21 cellular contexts compared by ENCODE assay signal in genomic region chr5:10709933-10710332, GRCh38. TPM values are rescaled to one million over a fixed set of nuclear protein-coding genes. Genes with fewer than 3 reads are reported as not detected.
DNase-seq lines count a peak whose midpoint lies in the region; ATAC-seq, FAIRE-seq and TF ChIP-seq lines count a peak whose summit lies in the region.
"Had no signal": no experiment of that assay in that cellular context is flagged by ENCODE, and none has a peak within 500 bp of the region (broad histone marks: within the 10 kb centered on the region; RNA-seq: fewer than 3 reads in every experiment).

No MANE protein-coding gene starts in this region.

- 76% methylated on average over 6 of the region's 8 CpGs for WGBS in K562 (ENCODE audit: insufficient coverage, low coverage, missing lambda C conversion rate)

- peaks cover 17% of the 10 kb centered on the region for H3K9me1 ChIP-seq in K562 (ENCODE audit: control insufficient read depth, insufficient read depth, low read length)

- DNase-seq in right atrium auricular region (ENCODE audit: low spot score) (no peak), Right ventricle myocardium inferior (ENCODE audit: missing footprints) (no peak), K562 (ENCODE audit: extremely low read depth in 1 of 4, low spot score in 3 of 4) (no peak), nephron progenitor cell (no peak), HEK293T (ENCODE audit: extremely low spot score) (no peak), T-helper 9 cell (no peak), NCI-H2227 (lab: John Stamatoyannopoulos, UW; ENCODE audit: unreplicated experiment) (no peak)
- DNase-seq: 8988T, Calu3, DMS79 treated with DMSO at 0.1 percent for 48 hours, GF-D8, GOT3, Kasumi-1, MV-4-11, NCI-H1105, NCI-H2029, NCI-H69, Peyer's patch had no signal

- peak overlapping the region in 1 of 2 experiments; percentile 33; a peak in 1 of 4 replicates for H3K9ac ChIP-seq in K562 (ENCODE audit: insufficient read depth in 1 of 2, low read depth in 2 of 2, low read length in 2 of 2)

- in situ Hi-C loops in K562 (cut with MboI) = no loop called here

- ATAC-seq in Right ventricle myocardium inferior = no peak
- ATAC-seq in K562 = no peak
- ATAC-seq: HCT116 had no signal

- no peak overlapping the region for H3K4me2 ChIP-seq in K562 (ENCODE audit: insufficient read depth, low read length)

- H3K36me3 ChIP-seq in right atrium auricular region (peaks cover 8% of the 10 kb centered on the region), K562 (ENCODE audit: control insufficient read depth, insufficient read depth, low read length) (peaks cover 73% of the 10 kb centered on the region)
- H3K36me3 ChIP-seq: Peyer's patch had no signal

- H3K27me3 ChIP-seq in right atrium auricular region = no peaks in the 10 kb centered on the region
- no peaks in the 10 kb centered on the region for H3K27me3 ChIP-seq in K562 (ENCODE audit: control insufficient read depth in 2 of 2, insufficient read depth in 2 of 2, low read length in 2 of 2)
- H3K27me3 ChIP-seq: Peyer's patch had no signal

- TF ChIP-seq RAD21 in K562 (CRISPR knock-in tag; conservative IDR thresholded peaks at IDR 0.05 in 1 of 2, IDR thresholded peaks at IDR 0.05 in 1 of 2) = no peak

- TF ChIP-seq EP300 in K562 (IDR thresholded peaks at IDR 0.05; ENCODE audit: low read length) = no peak

- H3K79me2 ChIP-seq in K562 (ENCODE audit: control insufficient read depth, insufficient read depth, low read length) = peaks cover 62% of the 10 kb centered on the region

- FAIRE-seq in K562 (lab: Jason Lieb, UNC) = no peak
- FAIRE-seq: GM12891 had no signal

- H3K27ac ChIP-seq in right atrium auricular region = peak overlapping the region; percentile 8 to 26
- H3K27ac ChIP-seq in K562 (ENCODE audit: extremely low read depth, low read depth, low read length) = no peak overlapping the region
- H3K27ac ChIP-seq: HL-60, Peyer's patch had no signal

- H3K27me3 Mint-ChIP-seq in nephron progenitor cell (ENCODE audit: low read depth, poor library complexity) = no peaks in the 10 kb centered on the region

- peaks cover 20% of the 10 kb centered on the region for H3K4me1 Mint-ChIP-seq in nephron progenitor cell

- H3K9me3 ChIP-seq in right atrium auricular region = no peaks in the 10 kb centered on the region
- H3K9me3 ChIP-seq in K562 (replicated peaks; ENCODE audit: control insufficient read depth, insufficient read depth, low read depth, low read length) = no peaks in the 10 kb centered on the region
- H3K9me3 ChIP-seq: Peyer's patch had no signal

- no peak overlapping the region for H2AFZ ChIP-seq in K562 (ENCODE audit: low read depth, low read length)

- CTCF ChIA-PET in K562 (lab: Yijun Ruan, JAX; ENCODE audit: low intra/inter-chr PET ratio) (no interaction called here), HEK293T (lab: Yijun Ruan, JAX) (no interaction called here)

- H3K4me1 ChIP-seq in right atrium auricular region = peaks cover 0 to 39% of the 10 kb centered on the region in 2 donors
- H3K4me1 ChIP-seq in K562 (replicated peaks in 1 of 2; ENCODE audit: control insufficient read depth in 2 of 2, insufficient read depth in 2 of 2, low read length in 2 of 2) = peaks cover 34% of the 10 kb centered on the region in 2 experiments; a peak in 4 of 5 replicates

- H3K27ac Mint-ChIP-seq in nephron progenitor cell = peak overlapping the region; percentile 40

- no peak overlapping the region for H3K4me3 ChIP-seq in right atrium auricular region
- H3K4me3 ChIP-seq in K562 = no peak overlapping the region
- H3K4me3 ChIP-seq: Peyer's patch had no signal

- TF ChIP-seq CTCF in right atrium auricular region (IDR thresholded peaks at IDR 0.05) (no peak), K562 (IDR thresholded peaks at IDR 0.05 in 2 of 3, conservative IDR thresholded peaks at IDR 0.05 in 1 of 3; ENCODE audit: insufficient read depth in 2 of 3, low read depth in 1 of 3, low read length in 3 of 3) (no peak), nephron progenitor cell (IDR thresholded peaks at IDR 0.05) (no peak)

- H4K20me1 ChIP-seq in K562 (replicated peaks; ENCODE audit: control insufficient read depth, insufficient read depth, low read length) = peaks cover 15% of the 10 kb centered on the region

- intact Hi-C loops in Right ventricle myocardium inferior (cut with DNase I) (no loop called here), K562 (cut with micrococcal nuclease) (no loop called here)

- H3K4me3 Mint-ChIP-seq in nephron progenitor cell = no peak overlapping the region

- TF ChIP-seq POLR2A in K562 (conservative IDR thresholded peaks at IDR 0.05) = no peak

- BruUV-seq in K562 (replicated peaks; lab: Mats Ljungman, UMichigan) = no TSS peak

- H3K9me3 Mint-ChIP-seq in nephron progenitor cell = no peaks in the 10 kb centered on the region

- POLR2A ChIA-PET in K562 (lab: Yijun Ruan, JAX) (no interaction called here), HEK293T (lab: Yijun Ruan, JAX) (no interaction called here)

- H3K36me3 Mint-ChIP-seq in nephron progenitor cell (ENCODE audit: low read depth) = peaks cover 49% of the 10 kb centered on the region

TF ChIP-seq in K562, 482 proteins besides CTCF, POLR2A, EP300 and RAD21:
- TF ChIP-seq ZNF239 (CRISPR knock-in tag; IDR thresholded peaks at IDR 0.05) (peak; percentile 84), GATAD2A (IDR thresholded peaks at IDR 0.05) (no peak), NFIC (IDR thresholded peaks at IDR 0.05) (peak; percentile 28; the same call in 1 of the 2 replicates)

TF ChIP-seq in HEK293T, 16 proteins besides CTCF, POLR2A, EP300 and RAD21:
- no peak for TF ChIP-seq ZNF384 (IDR thresholded peaks at IDR 0.05)
- TF ChIP-seq LEF1 (IDR thresholded peaks at IDR 0.05; ENCODE audit: borderline replicate concordance) = no peak
- no peak for TF ChIP-seq FOXK2 (IDR thresholded peaks at IDR 0.05)
- TF ChIP-seq FOXA1 (IDR thresholded peaks at IDR 0.05) = no peak
- no peak for TF ChIP-seq ARNT (IDR thresholded peaks at IDR 0.05)
- TF ChIP-seq SP1 (IDR thresholded peaks at IDR 0.05) = no peak
- TF ChIP-seq BHLHE40 (IDR thresholded peaks at IDR 0.05; ENCODE audit: borderline replicate concordance) = no peak
- no peak for TF ChIP-seq FOXM1 (IDR thresholded peaks at IDR 0.05; ENCODE audit: borderline replicate concordance)
- TF ChIP-seq L3MBTL2 (conservative IDR thresholded peaks at IDR 0.05) = no peak
- no peak for TF ChIP-seq TARDBP (IDR thresholded peaks at IDR 0.05)

RNA-seq across cellular contexts. Expression of gene DAP, which starts 51.1 kb away (rescaled TPM):
- total RNA-seq in right atrium auricular region = 10 to 100 TPM; 34.6 to 65.8 TPM
- 18.7 TPM for total RNA-seq in Right ventricle myocardium inferior
- 60.9 and 94.0 TPM in 2 replicates for total RNA-seq in K562 (2011; cell fraction: chromatin; rRNA removed; ENCODE audit: low replicate concordance)
- 39.0 and 46.8 TPM in 2 replicates for total RNA-seq in K562 (2011; cell fraction: nucleolus; rRNA removed)
- total RNA-seq in K562 (2011; cell fraction: nucleoplasm; rRNA removed) = 92.2 and 142 TPM in 2 replicates
- total RNA-seq in K562 (2014; rRNA removed) = 31.3 and 36.1 TPM in 2 replicates
- 33.6 and 34.5 TPM in 2 replicates for total RNA-seq in K562 (2014; rRNA removed; fragmentation: Illumina TruSeq; extraction: Trizol)
- total RNA-seq in K562 (2015; rRNA removed; fragmentation: Illumina TruSeq; extraction: Trizol) = 27.3 and 28.7 TPM in 2 replicates
- total RNA-seq in K562 (2021) = 118 and 129 TPM in 2 replicates
- polyA plus RNA-seq in K562 (2011; rRNA removed) = 51.9 and 61.8 TPM in 2 replicates
- polyA plus RNA-seq in K562 (2011; cell fraction: cytosol; rRNA removed) = 104 and 110 TPM in 2 replicates
- polyA plus RNA-seq in K562 (2011; cell fraction: nucleus; rRNA removed) = 62.6 and 63.5 TPM in 2 replicates
- polyA plus RNA-seq in K562 (2012) = 102 and 243 TPM in 2 replicates
- 151 and 157 TPM in 2 replicates for polyA plus RNA-seq in K562 (2014; fragmentation: Illumina TruSeq; extraction: Trizol)
- polyA plus RNA-seq in K562 (2014; fragmentation: Nextera tagmentation; extraction: Ambion mirVana) = 10 to 100 TPM; 14.1 to 21.7 TPM
- polyA plus RNA-seq in K562 (2014; rRNA removed) = 84.2 and 84.3 TPM in 2 replicates
- 35.4 and 39.4 TPM in 2 replicates for polyA minus RNA-seq in K562 (2011; rRNA and poly(A)+ RNA removed)
- 64.4 and 65.4 TPM in 2 replicates for polyA minus RNA-seq in K562 (2011; cell fraction: cytosol; rRNA and poly(A)+ RNA removed)
- polyA minus RNA-seq in K562 (2011; cell fraction: nucleus; rRNA and poly(A)+ RNA removed) = 28.3 and 33.3 TPM in 2 replicates
